ENCODE assay signal across 1 cellular context in genomic region chr6:156919819-156920379, GRCh38.
TF ChIP-seq lines count a peak whose summit lies in the region.

No MANE protein-coding gene starts in this region.

TF ChIP-seq in GM23338, 12 proteins besides CTCF, POLR2A, EP300 and RAD21:
- TF ChIP-seq ZNF114 (CRISPR knock-in tag; IDR thresholded peaks at IDR 0.05) (no peak), ZNF462 (CRISPR knock-in tag; IDR thresholded peaks at IDR 0.05) (no peak), POLR2AphosphoS5 (IDR thresholded peaks at IDR 0.05; ENCODE audit: low read depth) (no peak), CREB1 (CRISPR knock-in tag; IDR thresholded peaks at IDR 0.05; ENCODE audit: low read depth) (no peak)
